In the genomic region with DNA sequence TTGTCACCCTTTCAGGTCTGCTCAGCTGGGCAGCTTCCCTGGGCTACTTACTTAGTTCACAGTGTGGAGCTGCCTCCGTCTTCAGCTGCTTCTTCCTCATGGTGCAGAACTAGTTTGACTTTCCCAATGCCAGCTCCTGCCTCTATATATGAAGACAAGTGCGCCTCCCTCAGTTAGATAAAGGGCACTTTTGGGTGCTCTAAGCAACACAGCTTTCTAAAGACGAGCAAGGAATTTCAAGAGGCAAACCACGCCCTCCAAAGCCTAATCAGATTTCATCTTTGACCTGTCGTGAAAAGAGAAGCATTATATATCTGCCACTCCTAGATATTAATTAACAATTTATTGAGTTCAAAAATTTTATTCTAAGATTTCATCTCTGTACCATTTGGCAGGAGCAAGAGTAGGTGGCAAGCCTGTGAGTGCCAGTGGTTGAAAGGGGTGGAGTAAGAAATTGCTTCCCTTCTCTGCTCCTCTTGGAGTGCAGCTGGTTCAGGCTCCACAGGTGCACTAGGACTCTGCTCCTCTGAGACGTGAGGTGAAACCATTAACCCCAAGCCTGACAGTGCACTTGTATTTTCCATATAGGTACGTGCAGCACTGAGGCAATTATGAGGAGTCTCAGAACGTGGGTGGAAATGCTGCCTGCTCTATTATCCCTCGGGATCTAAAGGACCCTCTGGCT, we compare ENCODE assay signal across 8 cellular contexts. TPM values are rescaled to one million over a fixed set of nuclear protein-coding genes. Genes with fewer than 3 reads are reported as not detected.
A peak's percentile ranks its signal among the peaks of the same experiment; 100 is the strongest.
DNase-seq lines count a peak whose midpoint lies in the region; ATAC-seq and TF ChIP-seq lines count a peak whose summit lies in the region.

No MANE protein-coding gene starts in this region.

- ATAC-seq in GM19397 (IDR thresholded peaks at IDR 0.05; ENCODE audit: unreplicated experiment), result no peak

- peaks cover 34% of the 10 kb centered on the region for H3K4me1 Mint-ChIP-seq in activated CD4-positive, alpha-beta T cell treated with anti-CD3 and anti-CD28 coated beads, Interleukin-2, amount 10 ng/mL, durations not matched to agents 24 days and 14 days
- peaks cover 27 to 29% of the 10 kb centered on the region in 2 donors for H3K4me1 Mint-ChIP-seq in immature natural killer cell

- H3K4me3 Mint-ChIP-seq in activated CD4-positive, alpha-beta T cell treated with anti-CD3 and anti-CD28 coated beads, Interleukin-2, amount 10 ng/mL, durations not matched to agents 24 days and 14 days, result peak overlapping the region; percentile 47
- peak overlapping the region in 4 of 5 donors; percentile 15 to 24 (median 20) for H3K4me3 Mint-ChIP-seq in immature natural killer cell

- peaks cover 10% of the 10 kb centered on the region for H3K36me3 Mint-ChIP-seq in activated CD4-positive, alpha-beta T cell treated with anti-CD3 and anti-CD28 coated beads, Interleukin-2, amount 10 ng/mL, durations not matched to agents 24 days and 14 days (ENCODE audit: low read depth)
- no peaks in the 10 kb centered on the region for H3K36me3 Mint-ChIP-seq in immature natural killer cell

- no peaks in the 10 kb centered on the region for H3K9me3 Mint-ChIP-seq in activated CD4-positive, alpha-beta T cell treated with anti-CD3 and anti-CD28 coated beads, Interleukin-2, amount 10 ng/mL, durations not matched to agents 24 days and 14 days
- H3K9me3 Mint-ChIP-seq in immature natural killer cell, result no peaks in the 10 kb centered on the region

- H3K27ac Mint-ChIP-seq in activated CD4-positive, alpha-beta T cell treated with anti-CD3 and anti-CD28 coated beads, Interleukin-2, amount 10 ng/mL, durations not matched to agents 24 days and 14 days, result no peak overlapping the region
- H3K27ac Mint-ChIP-seq in immature natural killer cell, result no peak overlapping the region

- peak; percentile 27 for TF ChIP-seq CTCF in GM12865 (IDR thresholded peaks at IDR 0.05; ENCODE audit: insufficient read depth, low read depth, low read length, missing control alignments)

- H3K4me3 ChIP-seq in GM12865 (ENCODE audit: low read depth, low read length), result no peak overlapping the region

- DNase-seq in AG08396 (ENCODE audit: low spot score), result peak; percentile 29
- DNase-seq in GM12865 (ENCODE audit: low read depth), result peak; percentile 56
- DNase-seq in NCI-H226, result peak; percentile 77
- DNase-seq in activated CD4-positive, alpha-beta T cell treated with anti-CD3 and anti-CD28 coated beads, Interleukin-2, amount 10 ng/mL, durations not matched to agents 24 days and 14 days, result peak; percentile 73
- no peak for DNase-seq in immature natural killer cell
- DNase-seq in GM19240 (ENCODE audit: insufficient read length, low spot score), result no peak
- DNase-seq in NK-92 (lab: John Stamatoyannopoulos, UW; ENCODE audit: unreplicated experiment), result no peak

- H3K27me3 Mint-ChIP-seq in activated CD4-positive, alpha-beta T cell treated with anti-CD3 and anti-CD28 coated beads, Interleukin-2, amount 10 ng/mL, durations not matched to agents 24 days and 14 days, result peaks cover 9% of the 10 kb centered on the region
- H3K27me3 Mint-ChIP-seq in immature natural killer cell (ENCODE audit: low read depth in 3 of 3), result peaks cover 2 to 3% (median 2%) of the 10 kb centered on the region in 3 donors

- intact Hi-C loops in activated CD4-positive, alpha-beta T cell treated with anti-CD3 and anti-CD28 coated beads, Interleukin-2, amount 10 ng/mL, durations not matched to agents 24 days and 14 days (cut with micrococcal nuclease), result loop anchor here (1.0 to 10.0 kb wide), 3 partner anchors 203 to 623 kb away; partner anchors contain the start of genes BIN2 and LARP4

RNA-seq across cellular contexts. Expression of gene SLC11A2, which starts 2.1 kb away (rescaled TPM):
- total RNA-seq in activated CD4-positive, alpha-beta T cell treated with anti-CD3 and anti-CD28 coated beads, Interleukin-2, amount 10 ng/mL, durations not matched to agents 24 days and 14 days, result 54.2 and 56.2 TPM in 2 replicates
- polyA plus RNA-seq in immature natural killer cell, result 10 to 100 TPM in 2 of 3 donors, 1 to 10 TPM in 1; 9.7 to 14.8 (median 11.2) TPM

RNA-seq across cellular contexts. Expression of gene LETMD1, which starts 19.9 kb away (rescaled TPM):
- total RNA-seq in activated CD4-positive, alpha-beta T cell treated with anti-CD3 and anti-CD28 coated beads, Interleukin-2, amount 10 ng/mL, durations not matched to agents 24 days and 14 days, result 75.7 and 77.8 TPM in 2 replicates
- 10 to 100 TPM; 14.9 to 40.4 (median 17.7) TPM for polyA plus RNA-seq in immature natural killer cell

RNA-seq across cellular contexts. Expression of gene CSRNP2, which starts 55.1 kb away (rescaled TPM):
- total RNA-seq in activated CD4-positive, alpha-beta T cell treated with anti-CD3 and anti-CD28 coated beads, Interleukin-2, amount 10 ng/mL, durations not matched to agents 24 days and 14 days, result 22.7 and 22.9 TPM in 2 replicates
- polyA plus RNA-seq in immature natural killer cell, result 1 to 10 TPM in 2 of 3 donors, under 1 TPM in 1; 0.90 to 7.9 (median 7.2) TPM

Comparison
In these comparisons a context has a peak if more than half of its experiments do, and no peak if none do; other contexts are left out.
1. DNase-seq: peak in AG08396 (single experiment), GM12865 (single experiment), NCI-H226 (single experiment) and activated CD4-positive, alpha-beta T cell treated with anti-CD3 and anti-CD28 coated beads, Interleukin-2, amount 10 ng/mL, durations not matched to agents 24 days and 14 days (single experiment); none in immature natural killer cell (0 of 3), GM19240 (single experiment) and NK-92 (single experiment).